In genomic region chr15:38652998-38653397, GRCh38 we compare ENCODE assay signal across 11 cellular contexts.
DNase-seq lines count a peak whose midpoint lies in the region; ATAC-seq and TF ChIP-seq lines count a peak whose summit lies in the region.
"Had no signal": no experiment of that assay in that cellular context is flagged by ENCODE, and none has a peak within 500 bp of the region (broad histone marks: within the 10 kb centered on the region; RNA-seq: fewer than 3 reads in every experiment).

No MANE protein-coding gene starts in this region.

- peaks cover 36% of the 10 kb centered on the region for H3K4me1 ChIP-seq in DOHH2 (ENCODE audit: control insufficient read depth, low read length)
- peaks cover 24 to 44% (median 37%) of the 10 kb centered on the region in 6 donors for H3K4me1 ChIP-seq in spleen
- no peaks in the 10 kb centered on the region for H3K4me1 ChIP-seq in right atrium auricular region
- H3K4me1 ChIP-seq: BE2C had no signal

- no peaks in the 10 kb centered on the region; the same call in 1 of the 2 replicates for H3F3A ChIP-seq in DOHH2 (ENCODE audit: control insufficient read depth, insufficient read depth)

- TF ChIP-seq CTCF in DOHH2 (IDR thresholded peaks at IDR 0.05; ENCODE audit: low read depth, low read length, poor library complexity, severe bottlenecking) (no peak), spleen (IDR thresholded peaks at IDR 0.05 in 8 of 11, conservative IDR thresholded peaks at IDR 0.05 in 3 of 11) (peak in 2 of 11 experiments; percentile 16 to 18), right atrium auricular region (IDR thresholded peaks at IDR 0.05) (no peak)

- intact Hi-C loops in spleen (cut with DNase I; ENCODE audit: low total_unique reads), result no loop called here

- no peaks in the 10 kb centered on the region for H3K27me3 ChIP-seq in DOHH2 (ENCODE audit: control insufficient read depth, low read length)
- H3K27me3 ChIP-seq in spleen (replicated peaks in 1 of 7), result no peaks in the 10 kb centered on the region
- H3K27me3 ChIP-seq in right atrium auricular region, result no peaks in the 10 kb centered on the region

- H3K4me2 ChIP-seq in DOHH2 (ENCODE audit: low read length), result peak overlapping the region; percentile 81; the same call in 1 of the 2 replicates

- H3K4me3 ChIP-seq in DOHH2 (ENCODE audit: low read length), result no peak overlapping the region
- H3K4me3 ChIP-seq in spleen, result peak overlapping the region in 1 of 8 donors; percentile 38
- H3K4me3 ChIP-seq in right atrium auricular region, result no peak overlapping the region

- H3K27ac ChIP-seq in DOHH2 (ENCODE audit: low read depth, low read length) (no peak overlapping the region), spleen (peak overlapping the region in 5 of 8 donors; percentile 64 to 84 (median 77)), right atrium auricular region (no peak overlapping the region)

- H3K79me2 ChIP-seq in DOHH2 (ENCODE audit: control insufficient read depth, low read length), result no peaks in the 10 kb centered on the region

- no peaks in the 10 kb centered on the region for H3K9me2 ChIP-seq in DOHH2 (replicated peaks; ENCODE audit: control insufficient read depth, low read length)

- WGBS in spleen, 5 donors, result 25 to 40% (median 28%) methylated on average over 6 of the region's 6 CpGs

- no peaks in the 10 kb centered on the region for H3K36me3 ChIP-seq in DOHH2 (ENCODE audit: control insufficient read depth, low read length)
- H3K36me3 ChIP-seq in spleen, result no peaks in the 10 kb centered on the region
- H3K36me3 ChIP-seq in right atrium auricular region, result no peaks in the 10 kb centered on the region
- H3K36me3 ChIP-seq: BE2C had no signal

- TF ChIP-seq POLR2A in spleen (IDR thresholded peaks at IDR 0.05), result no peak

- H3K9me3 ChIP-seq in DOHH2 (ENCODE audit: control insufficient read depth, insufficient read depth, low read length) (peaks cover 5% of the 10 kb centered on the region; the same call in 1 of the 2 replicates), spleen (peaks cover 0 to 6% (median 0%) of the 10 kb centered on the region in 8 donors), right atrium auricular region (no peaks in the 10 kb centered on the region)
- H3K9me3 ChIP-seq: BE2C had no signal

- peak; percentile 73 for DNase-seq in T-helper 22 cell (ENCODE audit: low read depth)
- peak; percentile 45 to 48 for DNase-seq in activated T-helper 1 cell treated with anti-CD3 and anti-CD28 coated beads, Interleukin-2, amount 50 U/mL, for 16 hours (ENCODE audit: low read depth in 1 of 2, low spot score in 1 of 2)
- no peak for DNase-seq in spleen
- DNase-seq in DMS53 (lab: John Stamatoyannopoulos, UW), result no peak
- no peak for DNase-seq in HUDEP-2 (lab: John Stamatoyannopoulos, UW; ENCODE audit: unreplicated experiment in 76 of 76)
- DNase-seq in right atrium auricular region (ENCODE audit: low spot score), result no peak
- DNase-seq: BE2C, NCI-H2171 treated with DMSO at 0.1 percent for 48 hours had no signal

- no peak for ATAC-seq in HG03432 (IDR thresholded peaks at IDR 0.05; ENCODE audit: unreplicated experiment)
- ATAC-seq: HCT116 had no signal

- H4K20me1 ChIP-seq in DOHH2 (ENCODE audit: control insufficient read depth, insufficient read depth, low read depth, low read length), result no peaks in the 10 kb centered on the region

Comparison
In these comparisons a context has a peak if more than half of its experiments do, and no peak if none do; other contexts are left out.
1. H3K27ac ChIP-seq: peak in spleen (5 of 8); none in DOHH2 (single experiment) and right atrium auricular region (0 of 2).
2. DNase-seq: peak in T-helper 22 cell (single experiment) and activated T-helper 1 cell treated with anti-CD3 and anti-CD28 coated beads, Interleukin-2, amount 50 U/mL, for 16 hours (2 of 2); none in spleen (single experiment), DMS53 (single experiment), HUDEP-2 (0 of 76) and right atrium auricular region (single experiment).